29 cellular contexts compared by ENCODE assay signal in the genomic region with DNA sequence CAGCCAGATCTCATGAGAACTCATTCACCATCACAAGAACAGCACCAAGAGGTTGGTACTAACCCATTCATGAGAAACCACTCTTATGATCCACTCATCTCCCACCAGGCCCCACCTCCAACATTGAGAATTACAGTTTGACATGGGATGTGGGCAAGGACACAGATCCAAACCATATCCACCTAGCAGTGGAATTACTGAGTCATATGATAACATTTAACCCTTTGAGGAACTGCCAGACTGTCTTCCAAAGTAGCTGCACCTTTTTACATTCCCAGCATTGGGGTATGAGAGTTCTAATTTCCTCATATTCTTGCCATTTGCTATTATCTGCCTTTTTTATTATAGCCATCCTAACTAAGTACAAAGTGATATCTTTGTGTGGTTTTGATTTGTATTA.
"Had no signal": no experiment of that assay in that cellular context is flagged by ENCODE, and none has a peak within 500 bp of the region (broad histone marks: within the 10 kb centered on the region; RNA-seq: fewer than 3 reads in every experiment).

No MANE protein-coding gene starts in this region.

- FAIRE-seq: bronchial epithelial cell, frontal cortex, islet of Langerhans had no signal

- ATAC-seq: activated CD8-positive, alpha-beta T cell treated with anti-CD3 and anti-CD28 coated beads for 36 hours; activated naive CD8-positive, alpha-beta T cell treated with anti-CD3 and anti-CD28 coated beads, Interleukin-2, amount 50 U/mL, for 24 hours; activated T-cell treated with anti-CD3 and anti-CD28 coated beads, Interleukin-2, amount 50 U/mL, for 4 hours; activated T-helper 17 cell treated with anti-CD3 and anti-CD28 coated beads, Interleukin-2, amount 50 U/mL, for 72 hours; naive thymus-derived CD4-positive, alpha-beta T cell; sciatic nerve; stimulated activated effector memory CD8-positive, alpha-beta T cell treated with anti-CD3 and anti-CD28 coated beads, Interleukin-12 subunit alpha, Interleukin-12 subunit beta, amount 100 ng/mL, for 72 hours; upper lobe of right lung; WTC11 had no signal

- H3K27me3 Mint-ChIP-seq: activated T-helper 17 cell treated with anti-CD3 and anti-CD28 coated beads, Interleukin-2, amount 50 U/mL, for 72 hours; central memory CD8-positive, alpha-beta T cell; dendritic cell treated with granulocyte-macrophage colony-stimulating factor and Interleukin-4, amounts not matched to agents 40 ng/mL and 50 ng/mL, for 4 days; memory B cell; progenitor cell of endocrine pancreas had no signal

- H3K4me3 ChIP-seq: esophagus muscularis mucosa, ovary, skin epidermis, stomach, thyroid gland, upper lobe of right lung had no signal

- H3K27ac Mint-ChIP-seq: activated CD8-positive, alpha-beta T cell treated with anti-CD3 and anti-CD28 coated beads for 36 hours; activated naive CD4-positive, alpha-beta T cell treated with anti-CD3 and anti-CD28 coated beads, Interleukin-2, amount 50 U/mL, for 24 hours; activated naive CD8-positive, alpha-beta T cell treated with anti-CD3 and anti-CD28 coated beads, Interleukin-2, amount 50 U/mL, for 24 hours; activated T-helper 17 cell treated with anti-CD3 and anti-CD28 coated beads, Interleukin-2, amount 50 U/mL, for 72 hours; dendritic cell treated with granulocyte-macrophage colony-stimulating factor and Interleukin-4, amounts not matched to agents 40 ng/mL and 50 ng/mL, for 4 days; endodermal cell; memory B cell; naive thymus-derived CD4-positive, alpha-beta T cell; progenitor cell of endocrine pancreas; stimulated activated effector memory CD8-positive, alpha-beta T cell treated with anti-CD3 and anti-CD28 coated beads, Interleukin-12 subunit alpha, Interleukin-12 subunit beta, amount 100 ng/mL, for 72 hours; WTC11 had no signal

- H3K9me3 ChIP-seq: esophagus muscularis mucosa, ovary, thyroid gland, upper lobe of right lung had no signal

- H3K9me3 Mint-ChIP-seq: central memory CD8-positive, alpha-beta T cell; dendritic cell treated with granulocyte-macrophage colony-stimulating factor and Interleukin-4, amounts not matched to agents 40 ng/mL and 50 ng/mL, for 4 days; stimulated activated effector memory CD8-positive, alpha-beta T cell treated with anti-CD3 and anti-CD28 coated beads, Interleukin-12 subunit alpha, Interleukin-12 subunit beta, amount 100 ng/mL, for 72 hours had no signal

- H3K4me3 Mint-ChIP-seq: activated CD8-positive, alpha-beta T cell treated with anti-CD3 and anti-CD28 coated beads for 36 hours; activated naive CD4-positive, alpha-beta T cell treated with anti-CD3 and anti-CD28 coated beads, Interleukin-2, amount 50 U/mL, for 24 hours; activated naive CD8-positive, alpha-beta T cell treated with anti-CD3 and anti-CD28 coated beads, Interleukin-2, amount 50 U/mL, for 24 hours; activated T-cell treated with anti-CD3 and anti-CD28 coated beads, Interleukin-2, amount 50 U/mL, for 4 hours; activated T-helper 17 cell treated with anti-CD3 and anti-CD28 coated beads, Interleukin-2, amount 50 U/mL, for 72 hours; central memory CD8-positive, alpha-beta T cell; dendritic cell treated with granulocyte-macrophage colony-stimulating factor and Interleukin-4, amounts not matched to agents 40 ng/mL and 50 ng/mL, for 4 days; endodermal cell; memory B cell; naive thymus-derived CD4-positive, alpha-beta T cell; stimulated activated effector memory CD8-positive, alpha-beta T cell treated with anti-CD3 and anti-CD28 coated beads, Interleukin-12 subunit alpha, Interleukin-12 subunit beta, amount 100 ng/mL, for 72 hours; WTC11 had no signal

- H3K27ac ChIP-seq: esophagus muscularis mucosa, ovary, skin epidermis, stomach, thyroid gland, upper lobe of right lung had no signal

- DNase-seq: activated CD4-positive, alpha-beta T cell treated with anti-CD3 and anti-CD28 coated beads, Interleukin-2, amount 50 U/mL, for 1 hour; activated CD8-positive, alpha-beta T cell treated with anti-CD3 and anti-CD28 coated beads for 36 hours; activated naive CD8-positive, alpha-beta T cell treated with anti-CD3 and anti-CD28 coated beads, Interleukin-2, amount 50 U/mL, for 24 hours; activated T-cell treated with anti-CD3 and anti-CD28 coated beads, Interleukin-2, amount 50 U/mL, for 4 hours; endodermal cell; left cardiac atrium; midbrain; naive thymus-derived CD4-positive, alpha-beta T cell; ovary; stimulated activated CD4-positive, alpha-beta T cell treated with anti-CD3 and anti-CD28 coated beads, Interleukin-12 subunit alpha, Interleukin-12 subunit beta, amount 100 ng/mL, for 4 hours; stimulated activated CD4-positive, alpha-beta T cell treated with anti-CD3 and anti-CD28 coated beads, Interleukin-4, amount 100 ng/mL, for 24 hours; stomach; T-helper 2 cell; thyroid gland; upper lobe of right lung had no signal

- H3K36me3 ChIP-seq: ovary, thyroid gland had no signal

- H3K27me3 ChIP-seq: esophagus muscularis mucosa, ovary, stomach, thyroid gland, upper lobe of right lung had no signal
